In genomic region chr15:90872481-90873184, GRCh38 we compare ENCODE assay signal across 8 cellular contexts. TPM values are rescaled to one million over a fixed set of nuclear protein-coding genes. Genes with fewer than 3 reads are reported as not detected.
DNase-seq lines count a peak whose midpoint lies in the region; ATAC-seq and TF ChIP-seq lines count a peak whose summit lies in the region.

No MANE protein-coding gene starts in this region.

- TF ChIP-seq CTCF in fibroblast of villous mesenchyme (IDR thresholded peaks at IDR 0.05; ENCODE audit: insufficient read depth, low read depth, low read length): no peak

- H3K4me3 ChIP-seq in GM08714 (ENCODE audit: low read length) (peak overlapping the region; percentile 81), fibroblast of villous mesenchyme (ENCODE audit: low read depth, low read length) (peak overlapping the region; percentile 76)

- peak; percentile 26 for DNase-seq in KBM-7
- peak; percentile 47 for DNase-seq in activated T-cell treated with anti-CD3 and anti-CD28 coated beads for 4 hours
- DNase-seq in fibroblast of villous mesenchyme (ENCODE audit: low read depth): peak; percentile 81
- peak; percentile 62 for DNase-seq in non-pigmented ciliary epithelial cell (ENCODE audit: low read depth)
- no peak for DNase-seq in NCI-H1092 (lab: John Stamatoyannopoulos, UW)

- ATAC-seq in GM21786 (IDR thresholded peaks at IDR 0.05; ENCODE audit: unreplicated experiment) (no peak), HG03139 (IDR thresholded peaks at IDR 0.05; ENCODE audit: unreplicated experiment) (no peak)

- in situ Hi-C loops in KBM-7 (cut with MboI; ENCODE audit: low pct_unique_long_range_greater_than_20kb, low sequenced_read_pairs): no loop called here

RNA-seq across cellular contexts. Expression of gene FURIN, which starts 4.2 kb away (rescaled TPM):
- 38.4 and 45.1 TPM in 2 replicates for total RNA-seq in fibroblast of villous mesenchyme

RNA-seq across cellular contexts. Expression of gene FES, which starts 11.7 kb away (rescaled TPM):
- total RNA-seq in fibroblast of villous mesenchyme: 17.3 and 26.1 TPM in 2 replicates

RNA-seq across cellular contexts. Expression of gene MAN2A2, which starts 30.5 kb away (rescaled TPM):
- 11.9 and 15.1 TPM in 2 replicates for total RNA-seq in fibroblast of villous mesenchyme

RNA-seq across cellular contexts. Expression of gene HDDC3, which starts 59.7 kb away (rescaled TPM):
- 9.5 and 10.3 TPM in 2 replicates for total RNA-seq in fibroblast of villous mesenchyme
